ENCODE assay signal across 23 cellular contexts in the genomic region with DNA sequence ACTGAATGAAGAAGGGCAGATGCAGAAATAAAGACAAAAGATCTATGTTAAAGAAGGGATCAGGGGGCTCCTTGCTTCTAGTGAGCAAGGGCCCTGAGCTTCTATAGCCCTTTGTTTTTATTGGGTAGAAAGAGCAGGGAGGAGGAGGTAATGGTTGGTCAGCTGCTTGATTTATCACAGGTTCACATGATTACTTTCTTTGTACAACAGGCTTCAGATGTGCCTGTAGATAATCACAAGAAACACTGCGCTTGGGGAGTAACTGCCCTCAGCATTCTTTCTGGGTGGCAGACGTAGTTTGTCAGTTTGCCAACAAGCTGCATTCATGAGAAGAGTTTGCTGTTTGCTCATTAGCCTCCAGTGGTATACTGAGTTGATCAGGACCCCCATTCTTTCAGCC. TPM values are rescaled to one million over a fixed set of nuclear protein-coding genes. Genes with fewer than 3 reads are reported as not detected.
DNase-seq lines count a peak whose midpoint lies in the region; ATAC-seq and TF ChIP-seq lines count a peak whose summit lies in the region.
"Had no signal": no experiment of that assay in that cellular context is flagged by ENCODE, and none has a peak within 500 bp of the region (broad histone marks: within the 10 kb centered on the region; RNA-seq: fewer than 3 reads in every experiment).

No MANE protein-coding gene starts in this region.

- ATAC-seq in GM18498 (IDR thresholded peaks at IDR 0.05; ENCODE audit: unreplicated experiment) (no peak), gastrocnemius medialis (no peak), HG03039 (IDR thresholded peaks at IDR 0.05; ENCODE audit: unreplicated experiment) (no peak)
- ATAC-seq: CD8-positive, alpha-beta T cell; GM12878; HepG2 had no signal

- no peak for TF ChIP-seq CTCF in AG10803 (conservative IDR thresholded peaks at IDR 0.05; ENCODE audit: low read length)
- no peak for TF ChIP-seq CTCF in HFFc6 (IDR thresholded peaks at IDR 0.05)
- no peak for TF ChIP-seq CTCF in gastrocnemius medialis (IDR thresholded peaks at IDR 0.05 in 4 of 5, conservative IDR thresholded peaks at IDR 0.05 in 1 of 5)

- in situ Hi-C loops in SK-MEL-5 (cut with HindIII; ENCODE audit: low pct_unique_long_range_greater_than_20kb, low sequenced_read_pairs) (no loop called here), gastrocnemius medialis (cut with MboI; ENCODE audit: low sequenced_read_pairs in 4 of 4) (no loop called here)

- H3K27me3 ChIP-seq in gastrocnemius medialis: peaks cover 0 to 7% (median 5%) of the 10 kb centered on the region in 3 donors
- H3K27me3 ChIP-seq: BLaER1, MG63, Peyer's patch had no signal

- H3K36me3 Mint-ChIP-seq in HFFc6 (ENCODE audit: low read depth): peaks cover 10% of the 10 kb centered on the region

- DNase-seq in AG10803 (ENCODE audit: low read depth): peak; percentile 3
- peak; percentile 95 for DNase-seq in SK-MEL-5 (ENCODE audit: low read depth, low spot score)
- peak; percentile 1 for DNase-seq in amniotic epithelial cell (ENCODE audit: low read depth)
- peak; percentile 3 for DNase-seq in medulla oblongata (ENCODE audit: extremely low spot score)
- no peak for DNase-seq in HFFc6
- DNase-seq in gastrocnemius medialis: no peak
- DNase-seq: CD8-positive, alpha-beta T cell; DND-41; GDM1; MG63; NCI-H1092; NCI-H146; NCI-H2081; NCI-H510A treated with DMSO at 0.1 percent for 48 hours; Peyer's patch; Right ventricle myocardium superior had no signal

- intact Hi-C loops in gastrocnemius medialis (cut with DNase I; ENCODE audit: low total_unique reads): no loop called here

- H3K4me3 ChIP-seq in AG10803 (ENCODE audit: low read length) (no peak overlapping the region), gastrocnemius medialis (no peak overlapping the region)
- H3K4me3 ChIP-seq: BLaER1, GM12878, MG63, Peyer's patch had no signal

- H3K27ac ChIP-seq in gastrocnemius medialis: no peak overlapping the region
- H3K27ac ChIP-seq: BLaER1, Peyer's patch had no signal

- peaks cover 15% of the 10 kb centered on the region for H3K27me3 Mint-ChIP-seq in HFFc6 (ENCODE audit: insufficient read depth)

- H3K4me1 ChIP-seq in gastrocnemius medialis: no peaks in the 10 kb centered on the region

- H3K9me3 ChIP-seq in gastrocnemius medialis: no peaks in the 10 kb centered on the region
- H3K9me3 ChIP-seq: Peyer's patch had no signal

- no peak for TF ChIP-seq POLR2A in gastrocnemius medialis (IDR thresholded peaks at IDR 0.05)

- H3K4me1 Mint-ChIP-seq in HFFc6 (ENCODE audit: low read depth): peaks cover 5% of the 10 kb centered on the region; the same call in 1 of the 2 replicates

- no peak overlapping the region for H3K27ac Mint-ChIP-seq in HFFc6
- H3K27ac Mint-ChIP-seq: CD8-positive, alpha-beta T cell had no signal

- no peaks in the 10 kb centered on the region for H3K36me3 ChIP-seq in gastrocnemius medialis
- H3K36me3 ChIP-seq: BLaER1, MG63, Peyer's patch had no signal

- H3K9me3 Mint-ChIP-seq in HFFc6: no peaks in the 10 kb centered on the region
- H3K9me3 Mint-ChIP-seq: CD8-positive, alpha-beta T cell had no signal

- H3K4me3 Mint-ChIP-seq in HFFc6: no peak overlapping the region
- H3K4me3 Mint-ChIP-seq: CD8-positive, alpha-beta T cell had no signal

RNA-seq across cellular contexts. Expression of gene ZNF439, which starts 4.8 kb away (rescaled TPM):
- total RNA-seq in SK-MEL-5 (2014; rRNA removed; shearing (Covaris generic)): 0.27 and 0.40 TPM in 2 replicates
- 0.08 and 0.20 TPM in 2 replicates for polyA plus RNA-seq in SK-MEL-5 (2015; cell fraction: cytosol; rRNA removed)
- polyA plus RNA-seq in SK-MEL-5 (2015; cell fraction: nucleus; rRNA removed): 0.99 and 1.4 TPM in 2 replicates
- total RNA-seq in HFFc6 (2021; fragmentation: NEBNext Ultra II Directional; extraction: Animal tissue kit (Norgen Biotek cat#: 25700)): 1 to 10 TPM in 3 of 6 experiments, under 1 TPM in 3; 0.71 to 1.7 (median 0.92) TPM
- total RNA-seq in gastrocnemius medialis: under 1 TPM in 3 of 4 donors, not detected in 1; 0.42 to 0.68 (median 0.46) TPM
- total RNA-seq: A172, H1 had no signal

RNA-seq across cellular contexts. Expression of gene ZNF440, which starts 29.7 kb away (rescaled TPM):
- total RNA-seq in SK-MEL-5 (2014; rRNA removed; shearing (Covaris generic)): 19.5 and 19.9 TPM in 2 replicates
- polyA plus RNA-seq in SK-MEL-5 (2015; cell fraction: cytosol; rRNA removed): 3.2 and 4.6 TPM in 2 replicates
- 31.5 and 33.9 TPM in 2 replicates for polyA plus RNA-seq in SK-MEL-5 (2015; cell fraction: nucleus; rRNA removed)
- 1 to 10 TPM; 4.9 to 7.7 (median 6.6) TPM for total RNA-seq in HFFc6 (2021; fragmentation: NEBNext Ultra II Directional; extraction: Animal tissue kit (Norgen Biotek cat#: 25700))
- total RNA-seq in gastrocnemius medialis: 1 to 10 TPM; 2.5 to 5.5 (median 4.2) TPM

RNA-seq across cellular contexts. Expression of gene ZNF69, which starts 43.8 kb away (rescaled TPM):
- 1.0 and 1.5 TPM in 2 replicates for total RNA-seq in SK-MEL-5 (2014; rRNA removed; shearing (Covaris generic))
- 1.2 and 1.7 TPM in 2 replicates for polyA plus RNA-seq in SK-MEL-5 (2015; cell fraction: cytosol; rRNA removed)
- polyA plus RNA-seq in SK-MEL-5 (2015; cell fraction: nucleus; rRNA removed): 0.81 TPM in 1 of 2 replicates, not detected in the other
- 1 to 10 TPM; 3.1 to 8.8 (median 4.0) TPM for total RNA-seq in HFFc6 (2021; fragmentation: NEBNext Ultra II Directional; extraction: Animal tissue kit (Norgen Biotek cat#: 25700))
- total RNA-seq in gastrocnemius medialis: 1 to 10 TPM in 3 of 4 donors, under 1 TPM in 1; 0.22 to 2.8 (median 1.8) TPM
- total RNA-seq: A172 had no signal

RNA-seq across cellular contexts. Expression of gene ZNF491, which starts 45.4 kb away (rescaled TPM):
- 0.42 and 0.56 TPM in 2 replicates for total RNA-seq in SK-MEL-5 (2014; rRNA removed; shearing (Covaris generic))
- 0.05 and 0.47 TPM in 2 replicates for polyA plus RNA-seq in SK-MEL-5 (2015; cell fraction: cytosol; rRNA removed)
- polyA plus RNA-seq in SK-MEL-5 (2015; cell fraction: nucleus; rRNA removed): 0.98 and 1.1 TPM in 2 replicates
- 1 to 10 TPM; 1.3 to 2.4 (median 1.5) TPM for total RNA-seq in HFFc6 (2021; fragmentation: NEBNext Ultra II Directional; extraction: Animal tissue kit (Norgen Biotek cat#: 25700))
- 1 to 10 TPM in 3 of 4 donors, under 1 TPM in 1; 0.92 to 1.8 (median 1.4) TPM for total RNA-seq in gastrocnemius medialis
- total RNA-seq: A172 had no signal

Comparison
In these comparisons a context has a peak if more than half of its experiments do, and no peak if none do; other contexts are left out.
1. DNase-seq: peak in AG10803 (single experiment), SK-MEL-5 (single experiment), amniotic epithelial cell (single experiment) and medulla oblongata (single experiment); none in HFFc6 (single experiment) and gastrocnemius medialis (0 of 2).